1 cellular context compared by ENCODE assay signal in genomic region chr19:4372630-4373367, GRCh38.
TF ChIP-seq lines count a peak whose summit lies in the region.

No MANE protein-coding gene starts in this region.

TF ChIP-seq in WTC11, 78 proteins besides CTCF, POLR2A, EP300 and RAD21 (continued from another document):
- no peak for TF ChIP-seq USF1 (CRISPR knock-in tag; IDR thresholded peaks at IDR 0.05)
- no peak for TF ChIP-seq E2F1 (CRISPR knock-in tag; IDR thresholded peaks at IDR 0.05)
- no peak for TF ChIP-seq ATF3 (CRISPR knock-in tag; conservative IDR thresholded peaks at IDR 0.05)
- no peak for TF ChIP-seq HMGA2 (CRISPR knock-in tag; IDR thresholded peaks at IDR 0.05)
- no peak for TF ChIP-seq MLX (CRISPR knock-in tag; IDR thresholded peaks at IDR 0.05)
- TF ChIP-seq NR3C1 (CRISPR knock-in tag; conservative IDR thresholded peaks at IDR 0.05; ENCODE audit: low read depth), result no peak
- no peak for TF ChIP-seq NFE2L1 (CRISPR knock-in tag; IDR thresholded peaks at IDR 0.05)
- TF ChIP-seq AR (CRISPR knock-in tag; IDR thresholded peaks at IDR 0.05), result no peak
- TF ChIP-seq FOXJ3 (CRISPR knock-in tag; IDR thresholded peaks at IDR 0.05; ENCODE audit: borderline replicate concordance), result no peak
- TF ChIP-seq ZNF317 (CRISPR knock-in tag; IDR thresholded peaks at IDR 0.05; ENCODE audit: borderline replicate concordance, low read depth), result no peak
- TF ChIP-seq ZMAT4 (CRISPR knock-in tag; IDR thresholded peaks at IDR 0.05), result no peak
- no peak for TF ChIP-seq SMAD4 (CRISPR knock-in tag; IDR thresholded peaks at IDR 0.05)
- TF ChIP-seq HMGXB4 (CRISPR knock-in tag; IDR thresholded peaks at IDR 0.05), result no peak
